Comparison of ENCODE assay signal across 8 cellular contexts in genomic region chr6:89830385-89830809, GRCh38. TPM values are rescaled to one million over a fixed set of nuclear protein-coding genes. Genes with fewer than 3 reads are reported as not detected.
DNase-seq lines count a peak whose midpoint lies in the region; ATAC-seq, FAIRE-seq and TF ChIP-seq lines count a peak whose summit lies in the region.

No MANE protein-coding gene starts in this region.

- H3K36me3 ChIP-seq in BJ (ENCODE audit: control insufficient read depth, insufficient read depth, low read length) (no peaks in the 10 kb centered on the region), breast epithelium (no peaks in the 10 kb centered on the region)

- FAIRE-seq in frontal cortex (lab: Jason Lieb, UNC): no peak

- peaks cover 0 to 6% of the 10 kb centered on the region in 2 donors for H3K36me3 Mint-ChIP-seq in naive B cell

- no peaks in the 10 kb centered on the region for H3K9me3 ChIP-seq in breast epithelium

- DNase-seq in BJ (ENCODE audit: low read depth): no peak
- peak; percentile 18 for DNase-seq in KBM-7
- DNase-seq in breast epithelium (ENCODE audit: low spot score in 2 of 2): no peak
- DNase-seq in naive B cell: no peak
- DNase-seq in D341Med (ENCODE audit: low spot score): no peak
- DNase-seq in frontal cortex (ENCODE audit: low spot score in 2 of 2): no peak

- no peak for TF ChIP-seq POLR2A in breast epithelium (IDR thresholded peaks at IDR 0.05)

- CTCF ChIA-PET in BJ (lab: Yijun Ruan, JAX): no interaction called here

- H3K27me3 ChIP-seq in BJ (ENCODE audit: control insufficient read depth, insufficient read depth, low read length) (no peaks in the 10 kb centered on the region), breast epithelium (no peaks in the 10 kb centered on the region)

- POLR2A ChIA-PET in BJ (lab: Charles Lee): no interaction called here

- no peak for TF ChIP-seq CTCF in BJ (IDR thresholded peaks at IDR 0.05; ENCODE audit: insufficient read depth, low read depth, low read length)
- no peak for TF ChIP-seq CTCF in breast epithelium (IDR thresholded peaks at IDR 0.05)

- H3K4me1 Mint-ChIP-seq in naive B cell: peaks cover 25 to 54% (median 30%) of the 10 kb centered on the region in 3 donors

- no peak for ATAC-seq in naive B cell (ENCODE audit: low read depth in 2 of 2)
- ATAC-seq in GM21529 (IDR thresholded peaks at IDR 0.05; ENCODE audit: unreplicated experiment): no peak
- ATAC-seq in HG03175 (IDR thresholded peaks at IDR 0.05; ENCODE audit: unreplicated experiment): no peak

- H3K4me1 ChIP-seq in breast epithelium: no peaks in the 10 kb centered on the region

- peak overlapping the region; percentile 97 to 99 (median 98) for H3K4me3 Mint-ChIP-seq in naive B cell

- peak overlapping the region in 1 of 2 donors; percentile 88 for H3K27ac ChIP-seq in breast epithelium

- peak overlapping the region in 5 of 6 donors; percentile 23 to 93 (median 87) for H3K27ac Mint-ChIP-seq in naive B cell

- in situ Hi-C loops in KBM-7 (cut with MboI; ENCODE audit: low pct_unique_long_range_greater_than_20kb, low sequenced_read_pairs): no loop called here

- H3K4me3 ChIP-seq in BJ (ENCODE audit: low read depth, low read length) (peak overlapping the region; percentile 83), breast epithelium (peak overlapping the region; percentile 78 to 89 (median 88))

- no peaks in the 10 kb centered on the region for H3K27me3 Mint-ChIP-seq in naive B cell

- H3K9me3 Mint-ChIP-seq in naive B cell: no peaks in the 10 kb centered on the region

- intact Hi-C loops in breast epithelium (cut with DNase I; ENCODE audit: low total_unique reads): no loop called here

RNA-seq across cellular contexts. Expression of gene CASP8AP2, which starts 0.7 kb away (rescaled TPM):
- polyA plus RNA-seq in BJ (2011; rRNA removed) (2.7 and 5.7 TPM in 2 replicates), naive B cell (ENCODE audit: low read depth in 6 of 6) (10 to 100 TPM; 19.9 to 45.5 (median 33.2) TPM)
- polyA minus RNA-seq in BJ (2011; rRNA and poly(A)+ RNA removed): 4.5 and 5.7 TPM in 2 replicates
- total RNA-seq in breast epithelium (10 to 100 TPM; 16.0 to 24.9 (median 17.7) TPM), frontal cortex (46.1 TPM)

RNA-seq across cellular contexts. Expression of gene MDN1, which starts 10.8 kb away (rescaled TPM):
- polyA plus RNA-seq in BJ (2011; rRNA removed) (3.3 and 6.0 TPM in 2 replicates), naive B cell (ENCODE audit: low read depth in 6 of 6) (1 to 10 TPM; 4.0 to 9.6 (median 5.9) TPM)
- 8.5 and 16.9 TPM in 2 replicates for polyA minus RNA-seq in BJ (2011; rRNA and poly(A)+ RNA removed)
- total RNA-seq in breast epithelium (10 to 100 TPM; 24.6 to 38.8 (median 38.0) TPM), frontal cortex (23.6 TPM)
